In the genomic region with DNA sequence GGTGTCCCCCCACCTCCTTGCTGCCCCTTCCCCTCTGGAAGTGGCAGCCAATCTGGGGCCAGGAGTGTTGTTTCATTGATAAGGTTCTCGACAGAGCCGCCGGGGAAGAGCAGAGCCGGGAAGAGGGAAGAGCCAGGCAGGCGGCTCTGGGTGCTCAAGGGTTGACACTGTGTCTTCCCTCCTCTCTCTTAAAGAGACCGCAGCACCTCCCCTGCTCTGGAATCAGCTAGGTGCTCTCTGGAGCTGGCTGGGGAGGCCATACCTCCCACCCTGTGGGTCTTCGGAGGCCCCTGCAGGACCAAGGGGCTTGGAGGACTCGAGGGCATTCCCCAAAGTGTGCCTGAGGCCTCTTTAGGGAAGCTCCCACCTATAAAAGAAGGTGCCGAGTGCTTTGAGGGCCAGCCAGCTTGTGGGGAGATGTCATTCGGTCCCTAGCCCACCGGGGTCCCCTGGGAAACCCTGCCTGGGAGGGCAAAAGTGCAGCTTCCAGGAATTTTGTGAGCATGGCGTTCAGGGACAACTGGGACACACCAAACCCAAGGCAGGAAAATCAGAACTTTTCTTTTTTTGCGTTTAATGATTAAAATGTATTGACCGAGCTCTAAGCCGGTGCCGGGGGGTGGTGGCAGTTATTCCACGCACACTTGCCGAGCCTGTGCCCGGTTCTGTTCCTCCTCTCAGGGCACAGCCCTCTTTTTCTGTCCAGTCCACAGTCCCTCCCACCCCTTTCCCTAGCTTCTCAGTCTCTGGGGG, we compare ENCODE assay signal across 1 cellular context.
TF ChIP-seq lines count a peak whose summit lies in the region.

No MANE protein-coding gene starts in this region.

TF ChIP-seq in SK-N-SH, 30 proteins besides CTCF, POLR2A, EP300 and RAD21 (continued from another document):
- TF ChIP-seq, protein P1, sequence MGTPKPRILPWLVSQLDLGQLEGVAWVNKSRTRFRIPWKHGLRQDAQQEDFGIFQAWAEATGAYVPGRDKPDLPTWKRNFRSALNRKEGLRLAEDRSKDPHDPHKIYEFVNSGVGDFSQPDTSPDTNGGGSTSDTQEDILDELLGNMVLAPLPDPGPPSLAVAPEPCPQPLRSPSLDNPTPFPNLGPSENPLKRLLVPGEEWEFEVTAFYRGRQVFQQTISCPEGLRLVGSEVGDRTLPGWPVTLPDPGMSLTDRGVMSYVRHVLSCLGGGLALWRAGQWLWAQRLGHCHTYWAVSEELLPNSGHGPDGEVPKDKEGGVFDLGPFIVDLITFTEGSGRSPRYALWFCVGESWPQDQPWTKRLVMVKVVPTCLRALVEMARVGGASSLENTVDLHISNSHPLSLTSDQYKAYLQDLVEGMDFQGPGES (IDR thresholded peaks at IDR 0.05; ENCODE audit: low read depth, low read length), result no peak
- TF ChIP-seq SMC3 (IDR thresholded peaks at IDR 0.05; ENCODE audit: low read depth, low read length) (no peak), MEF2A (IDR thresholded peaks at IDR 0.05; ENCODE audit: borderline replicate concordance, low read depth) (no peak), NFIC (IDR thresholded peaks at IDR 0.05; ENCODE audit: borderline replicate concordance) (no peak), MXI1 (IDR thresholded peaks at IDR 0.05; ENCODE audit: low read depth, low read length) (no peak), TEAD4 (IDR thresholded peaks at IDR 0.05; ENCODE audit: borderline replicate concordance, insufficient read depth) (no peak), GATA2 (CRISPR knock-in tag; IDR thresholded peaks at IDR 0.05) (no peak), EZH2phosphoT487 (IDR thresholded peaks at IDR 0.05; ENCODE audit: borderline replicate concordance, low read depth) (no peak)
- TF ChIP-seq, protein P2, sequence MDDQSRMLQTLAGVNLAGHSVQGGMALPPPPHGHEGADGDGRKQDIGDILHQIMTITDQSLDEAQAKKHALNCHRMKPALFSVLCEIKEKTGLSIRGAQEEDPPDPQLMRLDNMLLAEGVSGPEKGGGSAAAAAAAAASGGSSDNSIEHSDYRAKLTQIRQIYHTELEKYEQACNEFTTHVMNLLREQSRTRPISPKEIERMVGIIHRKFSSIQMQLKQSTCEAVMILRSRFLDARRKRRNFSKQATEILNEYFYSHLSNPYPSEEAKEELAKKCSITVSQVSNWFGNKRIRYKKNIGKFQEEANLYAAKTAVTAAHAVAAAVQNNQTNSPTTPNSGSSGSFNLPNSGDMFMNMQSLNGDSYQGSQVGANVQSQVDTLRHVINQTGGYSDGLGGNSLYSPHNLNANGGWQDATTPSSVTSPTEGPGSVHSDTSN (IDR thresholded peaks at IDR 0.05), result no peak
- TF ChIP-seq, protein P3, sequence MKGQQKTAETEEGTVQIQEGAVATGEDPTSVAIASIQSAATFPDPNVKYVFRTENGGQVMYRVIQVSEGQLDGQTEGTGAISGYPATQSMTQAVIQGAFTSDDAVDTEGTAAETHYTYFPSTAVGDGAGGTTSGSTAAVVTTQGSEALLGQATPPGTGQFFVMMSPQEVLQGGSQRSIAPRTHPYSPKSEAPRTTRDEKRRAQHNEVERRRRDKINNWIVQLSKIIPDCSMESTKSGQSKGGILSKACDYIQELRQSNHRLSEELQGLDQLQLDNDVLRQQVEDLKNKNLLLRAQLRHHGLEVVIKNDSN (IDR thresholded peaks at IDR 0.05; ENCODE audit: borderline replicate concordance, low read depth), result no peak
- TF ChIP-seq, protein P4, sequence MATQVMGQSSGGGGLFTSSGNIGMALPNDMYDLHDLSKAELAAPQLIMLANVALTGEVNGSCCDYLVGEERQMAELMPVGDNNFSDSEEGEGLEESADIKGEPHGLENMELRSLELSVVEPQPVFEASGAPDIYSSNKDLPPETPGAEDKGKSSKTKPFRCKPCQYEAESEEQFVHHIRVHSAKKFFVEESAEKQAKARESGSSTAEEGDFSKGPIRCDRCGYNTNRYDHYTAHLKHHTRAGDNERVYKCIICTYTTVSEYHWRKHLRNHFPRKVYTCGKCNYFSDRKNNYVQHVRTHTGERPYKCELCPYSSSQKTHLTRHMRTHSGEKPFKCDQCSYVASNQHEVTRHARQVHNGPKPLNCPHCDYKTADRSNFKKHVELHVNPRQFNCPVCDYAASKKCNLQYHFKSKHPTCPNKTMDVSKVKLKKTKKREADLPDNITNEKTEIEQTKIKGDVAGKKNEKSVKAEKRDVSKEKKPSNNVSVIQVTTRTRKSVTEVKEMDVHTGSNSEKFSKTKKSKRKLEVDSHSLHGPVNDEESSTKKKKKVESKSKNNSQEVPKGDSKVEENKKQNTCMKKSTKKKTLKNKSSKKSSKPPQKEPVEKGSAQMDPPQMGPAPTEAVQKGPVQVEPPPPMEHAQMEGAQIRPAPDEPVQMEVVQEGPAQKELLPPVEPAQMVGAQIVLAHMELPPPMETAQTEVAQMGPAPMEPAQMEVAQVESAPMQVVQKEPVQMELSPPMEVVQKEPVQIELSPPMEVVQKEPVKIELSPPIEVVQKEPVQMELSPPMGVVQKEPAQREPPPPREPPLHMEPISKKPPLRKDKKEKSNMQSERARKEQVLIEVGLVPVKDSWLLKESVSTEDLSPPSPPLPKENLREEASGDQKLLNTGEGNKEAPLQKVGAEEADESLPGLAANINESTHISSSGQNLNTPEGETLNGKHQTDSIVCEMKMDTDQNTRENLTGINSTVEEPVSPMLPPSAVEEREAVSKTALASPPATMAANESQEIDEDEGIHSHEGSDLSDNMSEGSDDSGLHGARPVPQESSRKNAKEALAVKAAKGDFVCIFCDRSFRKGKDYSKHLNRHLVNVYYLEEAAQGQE (IDR thresholded peaks at IDR 0.05; ENCODE audit: low read depth, low read length), result no peak
